Comparison of ENCODE assay signal across 10 cellular contexts in the genomic region with DNA sequence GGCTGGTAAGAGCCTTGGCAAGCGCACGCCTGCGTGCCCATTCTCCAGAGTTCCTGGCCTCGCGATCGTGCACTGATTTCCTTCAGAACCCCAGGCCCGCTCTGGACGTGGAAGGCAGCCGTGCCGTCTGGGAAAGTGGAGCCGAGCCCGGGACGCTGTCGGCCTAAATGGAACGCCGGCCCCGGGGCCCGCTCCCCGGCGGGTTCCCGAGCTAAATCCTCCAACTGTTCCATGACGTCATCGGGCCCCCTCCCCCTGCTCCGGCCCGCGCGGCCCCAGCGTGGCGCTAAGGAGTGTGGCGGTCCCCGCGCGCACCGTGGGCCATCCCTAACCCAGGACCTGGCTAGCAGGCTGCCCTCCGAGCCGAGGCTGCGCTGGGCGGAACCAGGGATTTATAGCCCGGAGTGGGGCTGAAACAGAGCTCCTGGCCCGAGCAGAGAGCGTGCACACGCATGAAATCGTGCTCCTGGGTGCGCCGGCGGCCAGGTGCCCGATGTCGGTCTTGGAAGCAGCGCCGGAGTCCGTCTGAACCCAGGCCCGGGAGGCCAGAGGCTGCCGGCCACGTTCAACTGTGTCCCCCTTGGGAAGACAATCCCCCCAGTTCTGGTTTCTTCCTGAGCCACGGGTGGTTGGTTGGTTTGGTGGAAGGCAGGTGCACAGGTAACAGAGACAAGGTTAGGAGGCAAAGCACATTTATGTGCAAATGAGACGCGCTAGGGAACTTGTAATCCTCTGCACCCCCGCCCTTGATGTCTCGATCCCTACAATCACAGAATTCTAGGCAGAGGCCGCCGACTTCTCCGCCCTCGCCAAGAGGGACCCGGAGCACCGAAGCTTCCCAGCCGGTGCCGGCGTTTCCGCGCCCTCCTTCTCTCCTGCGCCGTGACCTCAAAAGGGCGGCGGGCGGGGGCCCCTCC.
DNase-seq lines count a peak whose midpoint lies in the region; ATAC-seq, FAIRE-seq and TF ChIP-seq lines count a peak whose summit lies in the region.
"Had no signal": no experiment of that assay in that cellular context is flagged by ENCODE, and none has a peak within 500 bp of the region (broad histone marks: within the 10 kb centered on the region; RNA-seq: fewer than 3 reads in every experiment).

No MANE protein-coding gene starts in this region.

- no CpG with 5 or more reads among the region's 75 CpGs for WGBS in H9 (ENCODE audit: extremely low coverage, insufficient read length, low lambda C conversion rate)
- WGBS in iPS DF 6.9 (ENCODE audit: insufficient coverage, insufficient read length) = no CpG with 5 or more reads among the region's 75 CpGs

- no peaks in the 10 kb centered on the region for H3K79me1 ChIP-seq in H9 (ENCODE audit: insufficient read depth, low read depth, low read length, poor library complexity, severe bottlenecking)

- H3K4ac ChIP-seq in H9 (ENCODE audit: low read depth, low read length) = no peak overlapping the region

- H4K20me1 ChIP-seq in H9 (ENCODE audit: control insufficient read depth, insufficient read depth, insufficient read length) = no peaks in the 10 kb centered on the region
- H4K20me1 ChIP-seq in astrocyte (ENCODE audit: insufficient read depth, low read length) = no peaks in the 10 kb centered on the region

- intact Hi-C loops in sciatic nerve (cut with DNase I) = no loop called here

- peak overlapping the region; percentile 97 for H3K14ac ChIP-seq in H9 (ENCODE audit: insufficient read depth, low read length)

- H3K56ac ChIP-seq in H9 (ENCODE audit: insufficient read length, low read depth, low read length) = no peak overlapping the region

- H3K4me2 ChIP-seq in H9 (ENCODE audit: insufficient read depth, insufficient read length, low read length) = peak overlapping the region; percentile 80
- H3K4me2 ChIP-seq in astrocyte (ENCODE audit: low read length) = peak overlapping the region; percentile 84
- H3K4me2 ChIP-seq: PC-9 had no signal

- peak overlapping the region in 1 of 3 experiments; percentile 88; a peak in 2 of 7 replicates for H3K27ac Mint-ChIP-seq in H9
- H3K27ac Mint-ChIP-seq in astrocyte (ENCODE audit: unreplicated experiment) = no peak overlapping the region

- peak overlapping the region; percentile 12 for H2BK120ac ChIP-seq in H9 (ENCODE audit: low read depth, low read length, poor library complexity, severe bottlenecking)

- H2AFZ ChIP-seq in H9 (ENCODE audit: low read length) = no peak overlapping the region
- peak overlapping the region; percentile 55 for H2AFZ ChIP-seq in astrocyte (ENCODE audit: low read depth, low read length)
- H2AFZ ChIP-seq: PC-9 had no signal

- H3K23me2 ChIP-seq in H9 (ENCODE audit: insufficient read length, low read depth, low read length, poor library complexity, severe bottlenecking) = peaks cover 13% of the 10 kb centered on the region

- peak overlapping the region; percentile 74 for H4K5ac ChIP-seq in H9 (ENCODE audit: insufficient read length, low read depth, low read length)

- ATAC-seq in sciatic nerve (peak; percentile 77), HG03354 (IDR thresholded peaks at IDR 0.05; ENCODE audit: poor library complexity, severe bottlenecking, unreplicated experiment) (no peak), GM18867 (IDR thresholded peaks at IDR 0.05; ENCODE audit: unreplicated experiment) (no peak)

- peak overlapping the region; percentile 83 for H4K91ac ChIP-seq in H9 (ENCODE audit: insufficient read length, low read depth, low read length)

- H3K4me1 ChIP-seq in H9 (ENCODE audit: insufficient read depth, low read length) (no peaks in the 10 kb centered on the region), astrocyte (ENCODE audit: insufficient read depth, low read length) (peaks cover 6% of the 10 kb centered on the region), iPS DF 6.9 (ENCODE audit: control insufficient read depth, insufficient read depth, low read length) (no peaks in the 10 kb centered on the region; the same call in 1 of the 2 replicates), SJCRH30 (no peaks in the 10 kb centered on the region)

- H2BK12ac ChIP-seq in H9 (ENCODE audit: insufficient read length, low read depth, low read length) = peak overlapping the region; percentile 90

- no peak overlapping the region for H3K23ac ChIP-seq in H9 (ENCODE audit: insufficient read length, low read depth, low read length)

- peaks cover 14 to 18% of the 10 kb centered on the region in 2 experiments for H3K4me1 Mint-ChIP-seq in H9
- no peaks in the 10 kb centered on the region for H3K4me1 Mint-ChIP-seq in astrocyte (ENCODE audit: low read depth, unreplicated experiment)

- H3K27me3 ChIP-seq in H9 (ENCODE audit: insufficient read depth, low read length) (peaks cover 15% of the 10 kb centered on the region), astrocyte (ENCODE audit: insufficient read depth, low read length) (peaks cover 60% of the 10 kb centered on the region), iPS DF 6.9 (ENCODE audit: control insufficient read depth, insufficient read depth, low read length) (peaks cover 20% of the 10 kb centered on the region), SJCRH30 (no peaks in the 10 kb centered on the region)

- H2BK20ac ChIP-seq in H9 (ENCODE audit: low read depth, low read length, poor library complexity, severe bottlenecking) = no peak overlapping the region

- peak overlapping the region; percentile 73 for H3K9ac ChIP-seq in H9 (ENCODE audit: extremely low read depth, insufficient read length, low read length)
- no peak overlapping the region for H3K9ac ChIP-seq in astrocyte (ENCODE audit: low read length)

- H3T11ph ChIP-seq in H9 (ENCODE audit: low read length) = no peak overlapping the region

- no peak for FAIRE-seq in astrocyte (lab: Jason Lieb, UNC)

- H2BK15ac ChIP-seq in H9 (ENCODE audit: low read depth, low read length) = no peak overlapping the region

- H3K36me3 ChIP-seq in astrocyte (ENCODE audit: insufficient read depth, low read length) (no peaks in the 10 kb centered on the region), iPS DF 6.9 (ENCODE audit: control insufficient read depth, insufficient read depth, low read length) (no peaks in the 10 kb centered on the region), SJCRH30 (no peaks in the 10 kb centered on the region)

- H3K4me3 Mint-ChIP-seq in H9 (peak overlapping the region; percentile 51 to 76), astrocyte (ENCODE audit: unreplicated experiment) (peak overlapping the region; percentile 47)

- DNase-seq in H9 = peak; percentile 77
- DNase-seq in astrocyte (ENCODE audit: low read depth) = no peak
- DNase-seq in iPS DF 6.9 (ENCODE audit: low read depth, low spot score) = no peak
- DNase-seq in sciatic nerve (ENCODE audit: low spot score) = no peak
- no peak for DNase-seq in COR-L47 (lab: John Stamatoyannopoulos, UW)
- no peak for DNase-seq in SJCRH30
- DNase-seq: GF-D8, PC-9 had no signal

- H3K9me3 Mint-ChIP-seq in H9 (no peaks in the 10 kb centered on the region; a peak in 2 of 5 replicates), astrocyte (ENCODE audit: unreplicated experiment) (no peaks in the 10 kb centered on the region)

- no peak overlapping the region for H2AK5ac ChIP-seq in H9 (ENCODE audit: insufficient read length, low read length)

- H3K9me3 ChIP-seq in H9 (ENCODE audit: control insufficient read depth, low read depth, low read length) (no peaks in the 10 kb centered on the region), astrocyte (ENCODE audit: insufficient read depth, low read depth, low read length) (no peaks in the 10 kb centered on the region), iPS DF 6.9 (ENCODE audit: control insufficient read depth, insufficient read depth, low read length) (no peaks in the 10 kb centered on the region), SJCRH30 (replicated peaks) (no peaks in the 10 kb centered on the region)

- H3K27ac ChIP-seq in H9 (ENCODE audit: insufficient read length, low read depth, low read length) (no peak overlapping the region), astrocyte (ENCODE audit: low read depth, low read length) (no peak overlapping the region), iPS DF 6.9 (ENCODE audit: low read length) (no peak overlapping the region), SJCRH30 (no peak overlapping the region)
- H3K27ac ChIP-seq: PC-9 had no signal

- H2BK5ac ChIP-seq in H9 (ENCODE audit: insufficient read length, low read length) = no peak overlapping the region

- peak overlapping the region; percentile 97 for H3K18ac ChIP-seq in H9 (ENCODE audit: insufficient read length, low read depth, low read length)

- H3K79me2 ChIP-seq in H9 (ENCODE audit: insufficient read depth, low read length) = no peaks in the 10 kb centered on the region
- H3K79me2 ChIP-seq in astrocyte (ENCODE audit: insufficient read depth, low read length) = no peaks in the 10 kb centered on the region

- peak overlapping the region; percentile 80 for H4K8ac ChIP-seq in H9 (replicated peaks; ENCODE audit: insufficient read length, low read depth, low read length)

- H3K4me3 ChIP-seq in astrocyte (ENCODE audit: insufficient read depth, low read depth, low read length) (peak overlapping the region; percentile 42), iPS DF 6.9 (ENCODE audit: low read length) (peak overlapping the region; percentile 39; the same call in 1 of the 2 replicates), SJCRH30 (no peak overlapping the region)
- H3K4me3 ChIP-seq: PC-9 had no signal

- no peaks in the 10 kb centered on the region for H3K36me3 Mint-ChIP-seq in H9 (ENCODE audit: insufficient read depth in 1 of 3, low read depth in 3 of 3)
- H3K36me3 Mint-ChIP-seq in astrocyte (ENCODE audit: low read depth, unreplicated experiment) = no peaks in the 10 kb centered on the region

- H3K27me3 Mint-ChIP-seq in H9 (ENCODE audit: low read depth) = no peaks in the 10 kb centered on the region
- peaks cover 64% of the 10 kb centered on the region for H3K27me3 Mint-ChIP-seq in astrocyte (ENCODE audit: low read depth, unreplicated experiment)

- TF ChIP-seq CTCF in H9 (conservative IDR thresholded peaks at IDR 0.05) (no peak), astrocyte (IDR thresholded peaks at IDR 0.05; ENCODE audit: insufficient read depth, low read depth, low read length) (no peak)
